In genomic region chr10:73586583-73586984, GRCh38 we compare ENCODE assay signal across 10 cellular contexts. TPM values are rescaled to one million over a fixed set of nuclear protein-coding genes. Genes with fewer than 3 reads are reported as not detected.
DNase-seq lines count a peak whose midpoint lies in the region; ATAC-seq, FAIRE-seq and TF ChIP-seq lines count a peak whose summit lies in the region.
"Had no signal": no experiment of that assay in that cellular context is flagged by ENCODE, and none has a peak within 500 bp of the region (broad histone marks: within the 10 kb centered on the region; RNA-seq: fewer than 3 reads in every experiment).

No MANE protein-coding gene starts in this region.

- peak; percentile 47 to 70; a peak in 3 of 6 replicates for ATAC-seq in A549
- ATAC-seq in CD8-positive, alpha-beta T cell, result no peak
- no peak for ATAC-seq in GM19324 (IDR thresholded peaks at IDR 0.05; ENCODE audit: low FRiP score, unreplicated experiment)

- peak; percentile 59 for FAIRE-seq in A549 (lab: Jason Lieb, UNC)
- peak; percentile 95 for FAIRE-seq in endometrium (lab: Jason Lieb, UNC)

- TF ChIP-seq CTCF in A549 (IDR thresholded peaks at IDR 0.05), result no peak
- TF ChIP-seq CTCF in CD8-positive, alpha-beta T cell (IDR thresholded peaks at IDR 0.05), result no peak

- no peaks in the 10 kb centered on the region for H3K9me3 Mint-ChIP-seq in CD8-positive, alpha-beta T cell

- intact Hi-C loops in CD8-positive, alpha-beta T cell (cut with DNase I, micrococcal nuclease), result no loop called here

- H3K27me3 ChIP-seq in muscle layer of colon (ENCODE audit: control insufficient read depth in 1 of 2, insufficient read depth in 2 of 2, low read length in 2 of 2), result no peaks in the 10 kb centered on the region
- H3K27me3 ChIP-seq in CD8-positive, alpha-beta T cell (ENCODE audit: insufficient read depth, low read length), result no peaks in the 10 kb centered on the region

- no peak overlapping the region for H3K9ac ChIP-seq in muscle layer of colon (ENCODE audit: low read length)

- no peak for TF ChIP-seq POLR2A in A549 (IDR thresholded peaks at IDR 0.05; ENCODE audit: low read length)

- H3K4me2 ChIP-seq in A549, result peak overlapping the region; percentile 64

- no peaks in the 10 kb centered on the region for H3K36me3 ChIP-seq in muscle layer of colon (ENCODE audit: insufficient read depth, low read length)
- no peaks in the 10 kb centered on the region for H3K36me3 ChIP-seq in CD8-positive, alpha-beta T cell (ENCODE audit: insufficient read depth, low read length)

- DNase-seq in A549 (ENCODE audit: low read depth in 1 of 2, low spot score in 1 of 2) (peak in 1 of 2 experiments; percentile 50), NCI-H226 (peak; percentile 84), NCI-H1930 (lab: John Stamatoyannopoulos, UW) (no peak), GM19240 (ENCODE audit: insufficient read length, low spot score) (no peak)
- DNase-seq in CD8-positive, alpha-beta T cell, result no peak
- DNase-seq: CD4-positive, CD25-positive, alpha-beta regulatory T cell had no signal

- CTCF ChIA-PET in A549 (lab: Yijun Ruan, JAX), result interaction anchor here (0.6 to 1.7 kb wide), 2 partner anchors 57 to 61 kb away, joined by 4 read pairs; no protein-coding TSS in a partner anchor
- CTCF ChIA-PET in CD8-positive, alpha-beta T cell (lab: Charles Lee), result no interaction called here

- POLR2A ChIA-PET in A549 (lab: Yijun Ruan, JAX), result interaction anchor here (1.0 to 1.8 kb wide), 2 partner anchors 14 to 39 kb away, joined by 3 to 5 read pairs; no protein-coding TSS in a partner anchor
- POLR2A ChIA-PET in CD8-positive, alpha-beta T cell (lab: Charles Lee), result interaction anchor here (0.5 to 0.6 kb wide), 2 partner anchors 49 to 69 kb away, joined by 4 to 5 read pairs; no protein-coding TSS in a partner anchor

- TF ChIP-seq RAD21 in A549 (conservative IDR thresholded peaks at IDR 0.05 in 1 of 2, IDR thresholded peaks at IDR 0.05 in 1 of 2), result no peak

- H3K27ac ChIP-seq in A549, result peak overlapping the region; percentile 20 to 43; a peak in 3 of 6 replicates
- H3K27ac ChIP-seq in muscle layer of colon (ENCODE audit: low read depth, low read length), result peak overlapping the region; percentile 28
- H3K27ac ChIP-seq in CD8-positive, alpha-beta T cell (ENCODE audit: low read depth, low read length), result no peak overlapping the region

- no peak for TF ChIP-seq EP300 in A549 (IDR thresholded peaks at IDR 0.05)

- H3K9me3 ChIP-seq in A549 (peaks cover 4% of the 10 kb centered on the region; the same call in 1 of the 3 replicates), muscle layer of colon (ENCODE audit: low read length) (no peaks in the 10 kb centered on the region)
- H3K9me3 ChIP-seq in CD8-positive, alpha-beta T cell (ENCODE audit: low read length), result no peaks in the 10 kb centered on the region

- H3K27ac Mint-ChIP-seq in CD8-positive, alpha-beta T cell, result no peak overlapping the region
- H3K27ac Mint-ChIP-seq: CD4-positive, CD25-positive, alpha-beta regulatory T cell had no signal

- peaks cover 47% of the 10 kb centered on the region for H3K4me1 ChIP-seq in A549
- peaks cover 24% of the 10 kb centered on the region for H3K4me1 ChIP-seq in muscle layer of colon (ENCODE audit: insufficient read depth, low read length)
- peaks cover 6% of the 10 kb centered on the region for H3K4me1 ChIP-seq in CD8-positive, alpha-beta T cell (ENCODE audit: insufficient read depth, low read length)

- 9% methylated on average over 1 of the region's 1 CpG for WGBS in A549 (ENCODE audit: missing lambda C conversion rate)

- peaks cover 7% of the 10 kb centered on the region for H3K4me1 Mint-ChIP-seq in CD8-positive, alpha-beta T cell (ENCODE audit: low read depth)

- no peak overlapping the region for H3K4me3 ChIP-seq in A549
- H3K4me3 ChIP-seq in muscle layer of colon (ENCODE audit: low read depth in 1 of 2, low read length in 2 of 2), result no peak overlapping the region
- H3K4me3 ChIP-seq in CD8-positive, alpha-beta T cell (ENCODE audit: low read depth, low read length), result no peak overlapping the region

- no peaks in the 10 kb centered on the region for H3K36me3 Mint-ChIP-seq in CD8-positive, alpha-beta T cell

- no peaks in the 10 kb centered on the region for H3K27me3 Mint-ChIP-seq in CD8-positive, alpha-beta T cell (ENCODE audit: low read depth)
- H3K27me3 Mint-ChIP-seq: CD4-positive, CD25-positive, alpha-beta regulatory T cell had no signal

- no peak overlapping the region for H3K4me3 Mint-ChIP-seq in CD8-positive, alpha-beta T cell
- H3K4me3 Mint-ChIP-seq: CD4-positive, CD25-positive, alpha-beta regulatory T cell had no signal

TF ChIP-seq in A549, 52 proteins besides CTCF, POLR2A, EP300 and RAD21:
- 0 out of 3 replicates have a peak, but pooled peaks have one; percentile 55 for TF ChIP-seq BCL3 (IDR thresholded peaks at IDR 0.05)
- no peak for TF ChIP-seq TP53 (CRISPR knock-in tag; IDR thresholded peaks at IDR 0.05)
- no peak for TF ChIP-seq TFCP2L1 (CRISPR knock-in tag; IDR thresholded peaks at IDR 0.05)
- peak; percentile 88 for TF ChIP-seq GATA3 (IDR thresholded peaks at IDR 0.05; ENCODE audit: borderline replicate concordance)
- TF ChIP-seq CEBPB (IDR thresholded peaks at IDR 0.05), result peak; percentile 34 to 74; a peak in 3 of 4 replicates
- no peak for TF ChIP-seq HEYL (CRISPR knock-in tag; IDR thresholded peaks at IDR 0.05)
- TF ChIP-seq HES2 (IDR thresholded peaks at IDR 0.05), result 0 out of 2 replicates have a peak, but pooled peaks have one; percentile 20
- TF ChIP-seq FOSL2 (IDR thresholded peaks at IDR 0.05), result no peak
- TF ChIP-seq FOSL2 (CRISPR knock-in tag; IDR thresholded peaks at IDR 0.05), result 0 out of 2 replicates have a peak, but pooled peaks have one; percentile 13

RNA-seq across cellular contexts. Expression of gene USP54, which starts 4.6 kb away (rescaled TPM):
- 32.5 and 35.4 TPM in 2 replicates for polyA plus RNA-seq in A549 (2011; rRNA removed)
- 8.3 and 10.1 TPM in 2 replicates for polyA plus RNA-seq in A549 (2012; cell fraction: cytosol; rRNA removed)
- polyA plus RNA-seq in A549 (2012; cell fraction: nucleus; rRNA removed), result 10.7 and 17.0 TPM in 2 replicates
- 8.3 to 9.0 TPM (median 8.8 TPM) in 3 replicates for polyA plus RNA-seq in A549 (2017; fragmentation: RNase III; extraction: RNeasy Plus Mini Kit Qiagen cat#74134 plus additional on column Dnase treatment)
- polyA minus RNA-seq in A549 (2011; rRNA and poly(A)+ RNA removed), result 42.4 and 45.1 TPM in 2 replicates
- total RNA-seq in CD8-positive, alpha-beta T cell, result 1 to 10 TPM; 2.0 to 2.9 TPM

RNA-seq across cellular contexts. Expression of gene MYOZ1, which starts 54.7 kb away (rescaled TPM):
- polyA plus RNA-seq in A549 (2011; rRNA removed) (0.04 TPM in 1 of 2 replicates, not detected in the other), A549 (2017; fragmentation: RNase III; extraction: RNeasy Plus Mini Kit Qiagen cat#74134 plus additional on column Dnase treatment) (not detected in 3 replicates)
- 0.04 TPM in 1 of 2 replicates, not detected in the other for polyA plus RNA-seq in A549 (2012; cell fraction: cytosol; rRNA removed)
- polyA plus RNA-seq in A549 (2012; cell fraction: nucleus; rRNA removed), result not detected in 2 replicates
- polyA minus RNA-seq in A549 (2011; rRNA and poly(A)+ RNA removed), result not detected in 2 replicates
- not detected for total RNA-seq in CD8-positive, alpha-beta T cell
- total RNA-seq: CD4-positive, CD25-positive, alpha-beta regulatory T cell; OCI-LY7 had no signal
- polyA plus RNA-seq: CD4-positive, CD25-positive, alpha-beta regulatory T cell had no signal

Comparison
In these comparisons a context has a peak if more than half of its experiments do, and no peak if none do; other contexts are left out.
1. ATAC-seq: peak in A549 (2 of 2); none in CD8-positive, alpha-beta T cell (single experiment) and GM19324 (single experiment).